Comparison of ENCODE assay signal across 9 cellular contexts in the genomic region with DNA sequence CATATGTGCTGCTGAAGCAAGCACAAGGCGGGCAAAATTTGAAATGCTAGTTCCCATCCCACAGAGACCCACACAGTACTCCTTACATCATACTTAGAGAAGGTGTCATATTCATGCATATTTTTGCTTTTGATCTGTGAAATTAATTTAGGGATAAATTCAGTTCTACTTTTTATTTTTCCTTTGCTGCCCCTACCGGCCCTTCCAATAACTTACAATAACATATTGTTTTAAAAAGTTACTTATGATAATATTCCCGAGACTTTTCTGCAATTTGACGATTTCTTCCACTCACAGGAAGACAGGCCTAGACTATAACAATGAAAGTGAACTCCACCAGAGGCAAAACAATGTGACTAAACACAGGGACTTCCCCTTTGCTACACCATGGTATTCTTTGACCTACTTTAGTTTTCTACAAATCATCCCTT. TPM values are rescaled to one million over a fixed set of nuclear protein-coding genes. Genes with fewer than 3 reads are reported as not detected.
A peak's percentile ranks its signal among the peaks of the same experiment; 100 is the strongest.
DNase-seq lines count a peak whose midpoint lies in the region; ATAC-seq and TF ChIP-seq lines count a peak whose summit lies in the region.
"Had no signal": no experiment of that assay in that cellular context is flagged by ENCODE, and none has a peak within 500 bp of the region (broad histone marks: within the 10 kb centered on the region; RNA-seq: fewer than 3 reads in every experiment).

No MANE protein-coding gene starts in this region.

- no CpG with 5 or more reads among the region's 4 CpGs for WGBS in trophoblast cell (ENCODE audit: extremely low coverage, insufficient coverage, insufficient read length)

- H3K27me3 Mint-ChIP-seq in Calu3 (ENCODE audit: unreplicated experiment): no peaks in the 10 kb centered on the region
- no peaks in the 10 kb centered on the region for H3K27me3 Mint-ChIP-seq in natural killer cell (ENCODE audit: low read depth in 2 of 2)

- DNase-seq in Calu3: no peak
- peak; percentile 36 to 57 for DNase-seq in Kasumi-1 (lab: John Stamatoyannopoulos, UW)
- peak in 3 of 61 donors; percentile 8 to 30 (median 16) for DNase-seq in caudate nucleus (lab: John Stamatoyannopoulos, UW)
- no peak for DNase-seq in natural killer cell
- no peak for DNase-seq in trophoblast cell
- DNase-seq in NCI-H1436 treated with DMSO at 0.1 percent for 48 hours (lab: John Stamatoyannopoulos, UW): no peak

- H2BK5ac ChIP-seq in trophoblast cell (ENCODE audit: low read depth, low read length, poor library complexity): no peak overlapping the region

- H3K36me3 Mint-ChIP-seq in Calu3 (ENCODE audit: insufficient read depth, unreplicated experiment) (no peaks in the 10 kb centered on the region), natural killer cell (no peaks in the 10 kb centered on the region)

- H3K9me3 ChIP-seq in trophoblast cell (ENCODE audit: insufficient read depth, low read depth, low read length): no peaks in the 10 kb centered on the region

- H3K4me2 ChIP-seq in trophoblast cell (ENCODE audit: low read length): no peak overlapping the region

- H3K79me2 ChIP-seq in trophoblast cell (ENCODE audit: control insufficient read depth, insufficient read depth, low read length, poor library complexity): no peaks in the 10 kb centered on the region

- no peak overlapping the region for H3K4me3 Mint-ChIP-seq in Calu3 (ENCODE audit: low read depth, unreplicated experiment)
- H3K4me3 Mint-ChIP-seq in natural killer cell: peak overlapping the region; percentile 57

- no peaks in the 10 kb centered on the region for H3K79me1 ChIP-seq in trophoblast cell (ENCODE audit: low read length)

- BruUV-seq in Calu3 (replicated peaks; lab: Mats Ljungman, UMichigan): no TSS peak

- no peak overlapping the region for H3K14ac ChIP-seq in trophoblast cell (ENCODE audit: low read length)

- intact Hi-C loops in Calu3 (cut with micrococcal nuclease; ENCODE audit: unreplicated experiment) (no loop called here), natural killer cell (cut with micrococcal nuclease) (loop anchor here (1.0 to 2.0 kb wide), 3 partner anchors 35 to 163 kb away; a partner anchor contains a TSS)

- H3K4me1 ChIP-seq in trophoblast cell (ENCODE audit: control insufficient read depth in 1 of 2, insufficient read depth in 2 of 2, low read length in 2 of 2): no peaks in the 10 kb centered on the region

- no peak overlapping the region for H4K8ac ChIP-seq in trophoblast cell (ENCODE audit: low read depth, low read length)

- H3K18ac ChIP-seq in trophoblast cell (ENCODE audit: low read length): no peak overlapping the region

- CTCF ChIA-PET in Calu3 (lab: Charles Lee): interaction anchor here (1.0 kb wide), 1 partner anchor 14 kb away, joined by 3 read pairs; no protein-coding TSS in a partner anchor

- no peak overlapping the region for H4K91ac ChIP-seq in trophoblast cell (ENCODE audit: low read depth, low read length)

- H3K9me3 Mint-ChIP-seq in Calu3 (ENCODE audit: low read depth, unreplicated experiment) (no peaks in the 10 kb centered on the region), natural killer cell (no peaks in the 10 kb centered on the region)

- H2BK120ac ChIP-seq in trophoblast cell (ENCODE audit: insufficient read depth, low read length, poor library complexity): no peak overlapping the region

- H3K27ac Mint-ChIP-seq in Calu3 (ENCODE audit: unreplicated experiment) (no peak overlapping the region), natural killer cell (peak overlapping the region; percentile 94 to 95)

- H3K36me3 ChIP-seq in trophoblast cell (ENCODE audit: control insufficient read depth in 1 of 2, insufficient read depth in 2 of 2, low read length in 2 of 2): no peaks in the 10 kb centered on the region

- ATAC-seq in natural killer cell (peak; percentile 97 to 99 (median 98)), HG02759 (IDR thresholded peaks at IDR 0.05; ENCODE audit: unreplicated experiment) (no peak), HG03354 (IDR thresholded peaks at IDR 0.05; ENCODE audit: poor library complexity, severe bottlenecking, unreplicated experiment) (no peak)
- ATAC-seq: HCT116 had no signal

- H2AK5ac ChIP-seq in trophoblast cell (ENCODE audit: low read length): no peak overlapping the region

- H3K9ac ChIP-seq in trophoblast cell (ENCODE audit: low read length): no peak overlapping the region

- H3K27me3 ChIP-seq in trophoblast cell (ENCODE audit: insufficient read depth, low read length): no peaks in the 10 kb centered on the region

- no peak overlapping the region for H4K12ac ChIP-seq in trophoblast cell (ENCODE audit: low read depth, low read length)

- TF ChIP-seq CTCF in Calu3 (IDR thresholded peaks at IDR 0.05; ENCODE audit: unreplicated experiment) (peak; percentile 36), natural killer cell (IDR thresholded peaks at IDR 0.05) (no peak)

- no peak overlapping the region for H2AFZ ChIP-seq in trophoblast cell (ENCODE audit: insufficient read depth, low read length, poor library complexity)

- no peak overlapping the region for H3K4ac ChIP-seq in trophoblast cell (ENCODE audit: low read depth, low read length)

- H3K27ac ChIP-seq in caudate nucleus (ENCODE audit: low read depth, low read length) (peak overlapping the region; percentile 11), trophoblast cell (ENCODE audit: low read depth, low read length) (no peak overlapping the region)

- H3K4me3 ChIP-seq in trophoblast cell (ENCODE audit: low read depth, low read length): no peak overlapping the region

- no peak overlapping the region for H3K23ac ChIP-seq in trophoblast cell (ENCODE audit: low read length)

- H2BK12ac ChIP-seq in trophoblast cell (ENCODE audit: low read length): no peak overlapping the region

- H3K4me1 Mint-ChIP-seq in Calu3 (ENCODE audit: low read depth, unreplicated experiment) (peaks cover 12% of the 10 kb centered on the region), natural killer cell (peaks cover 42 to 48% of the 10 kb centered on the region in 2 donors)

RNA-seq across cellular contexts. Expression of a gene that starts 35.0 kb away (rescaled TPM):
- 3.9 and 5.9 TPM in 2 replicates for total RNA-seq in Calu3 (2022)
- 100 to 1,000 TPM in 1 of 3 donors, 10 to 100 TPM in 2; 52.9 to 106 (median 68.9) TPM for total RNA-seq in natural killer cell
- polyA plus RNA-seq in trophoblast cell (2013): 20.3 and 21.5 TPM in 2 replicates

RNA-seq across cellular contexts. Expression of a gene that starts 35.7 kb away (rescaled TPM):
- total RNA-seq in Calu3 (2022) (10.1 and 13.2 TPM in 2 replicates), natural killer cell (10 to 100 TPM in 1 of 3 donors, 1 to 10 TPM in 2; 8.9 to 12.5 (median 9.2) TPM)
- 18.2 and 18.9 TPM in 2 replicates for polyA plus RNA-seq in trophoblast cell (2013)

Comparison
In these comparisons a context has a peak if more than half of its experiments do, and no peak if none do; other contexts are left out.
1. DNase-seq: peak in Kasumi-1 (2 of 2); none in Calu3 (single experiment), natural killer cell (single experiment), trophoblast cell (0 of 2) and NCI-H1436 treated with DMSO at 0.1 percent for 48 hours (single experiment).
2. ATAC-seq: peak in natural killer cell (3 of 3); none in HG02759 (single experiment) and HG03354 (single experiment).